16 cellular contexts compared by ENCODE assay signal in the genomic region with DNA sequence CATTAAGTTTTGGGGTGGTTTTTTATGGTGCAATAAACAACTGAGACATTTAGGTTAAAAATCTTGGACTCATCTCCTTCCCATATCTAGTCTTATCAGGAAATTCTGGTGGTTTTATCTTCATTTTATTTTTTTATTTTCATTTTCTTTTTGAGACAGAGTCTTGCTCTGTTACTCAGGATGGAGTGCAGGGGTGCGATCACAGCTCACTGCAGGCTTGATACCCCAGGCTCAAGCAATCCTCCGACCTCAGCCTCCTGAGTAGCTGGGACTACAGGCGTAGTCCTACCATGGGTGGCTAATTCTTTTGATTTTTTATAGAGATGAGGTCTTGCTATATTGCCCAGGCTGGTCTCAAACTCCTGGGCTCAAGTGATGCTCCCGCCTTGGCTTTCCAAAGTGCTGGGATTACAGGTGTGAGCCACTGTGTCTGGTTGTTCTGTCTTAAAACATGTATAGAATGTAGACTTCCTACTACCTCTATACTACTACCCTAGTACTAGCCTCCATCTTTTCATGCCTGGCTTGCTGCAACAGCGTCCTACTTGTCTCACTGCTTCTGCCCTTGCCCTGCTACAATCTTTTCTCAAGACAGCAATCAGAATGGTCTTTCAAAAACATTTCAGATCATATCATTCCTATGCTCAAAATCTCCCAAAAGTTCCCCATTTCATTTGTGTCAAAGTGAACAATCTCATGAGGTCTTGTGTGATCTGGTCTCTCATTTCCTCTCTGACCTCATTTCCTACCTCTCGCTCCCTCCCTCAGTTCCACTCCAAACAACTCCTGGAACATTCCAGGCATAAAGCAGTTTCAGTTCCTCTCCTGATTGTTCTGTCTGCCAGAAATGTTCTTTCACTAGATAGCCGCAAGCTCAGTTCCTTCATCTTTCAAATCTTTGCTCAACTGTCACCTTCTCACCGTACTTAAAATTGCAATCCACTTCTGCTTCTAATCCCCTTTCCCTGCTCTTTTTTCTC. TPM values are rescaled to one million over a fixed set of nuclear protein-coding genes. Genes with fewer than 3 reads are reported as not detected.
DNase-seq lines count a peak whose midpoint lies in the region; ATAC-seq, FAIRE-seq and TF ChIP-seq lines count a peak whose summit lies in the region.
"Had no signal": no experiment of that assay in that cellular context is flagged by ENCODE, and none has a peak within 500 bp of the region (broad histone marks: within the 10 kb centered on the region; RNA-seq: fewer than 3 reads in every experiment).

No MANE protein-coding gene starts in this region.

- DNase-seq in activated CD8-positive, alpha-beta memory T cell treated with anti-CD3 and anti-CD28 coated beads, Interleukin-2, amount 10 ng/mL, durations not matched to agents 7 days and 5 days, result no peak
- no peak for DNase-seq in activated CD8-positive, alpha-beta memory T cell treated with anti-CD3 and anti-CD28 coated beads, Interleukin-2, amount 50 U/mL, for 48 hours
- DNase-seq in OCI-M1 (lab: John Stamatoyannopoulos, UW), result peak; percentile 61
- peak; percentile 61 for DNase-seq in globus pallidus (ENCODE audit: low spot score)
- no peak for DNase-seq in stimulated activated naive B cell treated with anti-CD40 and anti-IgM and Interleukin-4, amounts not matched to agents 10 μg/mL and 1 μg/mL and 100 μg/mL, for 72 hours
- no peak for DNase-seq in H54 (ENCODE audit: insufficient read length, low spot score)
- DNase-seq in NCI-H1417 treated with DMSO at 0.1 percent for 48 hours (lab: John Stamatoyannopoulos, UW), result no peak
- DNase-seq: activated CD8-positive, alpha-beta T cell treated with anti-CD3 and anti-CD28 coated beads for 36 hours; activated gamma-delta T cell; brain microvascular endothelial cell; MG63; NCI-H2227 treated with DMSO at 0.1 percent for 48 hours; stimulated activated CD4-positive, alpha-beta T cell treated with anti-CD3 and anti-CD28 coated beads, Interleukin-12 subunit alpha, Interleukin-12 subunit beta, amount 100 ng/mL, for 4 hours had no signal

- no peaks in the 10 kb centered on the region for H3K9me3 Mint-ChIP-seq in activated CD8-positive, alpha-beta memory T cell treated with anti-CD3 and anti-CD28 coated beads, Interleukin-2, amount 10 ng/mL, durations not matched to agents 7 days and 5 days (ENCODE audit: low read depth)
- no peaks in the 10 kb centered on the region for H3K9me3 Mint-ChIP-seq in stimulated activated naive B cell treated with anti-CD40 and anti-IgM and Interleukin-4, amounts not matched to agents 10 μg/mL and 1 μg/mL and 100 μg/mL, for 72 hours
- H3K9me3 Mint-ChIP-seq: activated CD8-positive, alpha-beta T cell treated with anti-CD3 and anti-CD28 coated beads for 36 hours had no signal

- no peaks in the 10 kb centered on the region for H3K36me3 Mint-ChIP-seq in activated CD8-positive, alpha-beta memory T cell treated with anti-CD3 and anti-CD28 coated beads, Interleukin-2, amount 10 ng/mL, durations not matched to agents 7 days and 5 days
- H3K36me3 Mint-ChIP-seq in stimulated activated naive B cell treated with anti-CD40 and anti-IgM and Interleukin-4, amounts not matched to agents 10 μg/mL and 1 μg/mL and 100 μg/mL, for 72 hours, result no peaks in the 10 kb centered on the region

- H3K27me3 Mint-ChIP-seq in activated CD8-positive, alpha-beta memory T cell treated with anti-CD3 and anti-CD28 coated beads, Interleukin-2, amount 10 ng/mL, durations not matched to agents 7 days and 5 days, result peaks cover 44% of the 10 kb centered on the region
- peaks cover 11 to 20% of the 10 kb centered on the region in 2 donors for H3K27me3 Mint-ChIP-seq in stimulated activated naive B cell treated with anti-CD40 and anti-IgM and Interleukin-4, amounts not matched to agents 10 μg/mL and 1 μg/mL and 100 μg/mL, for 72 hours

- H3K27ac Mint-ChIP-seq in activated CD8-positive, alpha-beta memory T cell treated with anti-CD3 and anti-CD28 coated beads, Interleukin-2, amount 10 ng/mL, durations not matched to agents 7 days and 5 days, result no peak overlapping the region
- peak overlapping the region; percentile 60 for H3K27ac Mint-ChIP-seq in stimulated activated naive B cell treated with anti-CD40 and anti-IgM and Interleukin-4, amounts not matched to agents 10 μg/mL and 1 μg/mL and 100 μg/mL, for 72 hours
- H3K27ac Mint-ChIP-seq: activated CD8-positive, alpha-beta T cell treated with anti-CD3 and anti-CD28 coated beads for 36 hours had no signal

- FAIRE-seq in H54 (lab: Jason Lieb, UNC), result no peak
- FAIRE-seq: A549, urothelium cell line had no signal

- H3K4me1 Mint-ChIP-seq in activated CD8-positive, alpha-beta memory T cell treated with anti-CD3 and anti-CD28 coated beads, Interleukin-2, amount 10 ng/mL, durations not matched to agents 7 days and 5 days, result peaks cover 13% of the 10 kb centered on the region
- peaks cover 7 to 17% of the 10 kb centered on the region in 2 donors for H3K4me1 Mint-ChIP-seq in stimulated activated naive B cell treated with anti-CD40 and anti-IgM and Interleukin-4, amounts not matched to agents 10 μg/mL and 1 μg/mL and 100 μg/mL, for 72 hours

- ATAC-seq in activated CD8-positive, alpha-beta memory T cell treated with anti-CD3 and anti-CD28 coated beads, Interleukin-2, amount 10 ng/mL, durations not matched to agents 7 days and 5 days, result peak; percentile 23
- ATAC-seq in stimulated activated naive B cell treated with anti-CD40 and anti-IgM and Interleukin-4, amounts not matched to agents 10 μg/mL and 1 μg/mL and 100 μg/mL, for 72 hours (replicated peaks), result peak; percentile 50 to 73
- no peak for ATAC-seq in HG03097 (IDR thresholded peaks at IDR 0.05; ENCODE audit: low FRiP score, unreplicated experiment)
- ATAC-seq: A549; activated CD8-positive, alpha-beta T cell treated with anti-CD3 and anti-CD28 coated beads for 36 hours had no signal

- CTCF ChIA-PET in activated CD8-positive, alpha-beta memory T cell treated with anti-CD3 and anti-CD28 coated beads, Interleukin-2, amount 10 ng/mL, durations not matched to agents 7 days and 5 days (lab: Charles Lee), result interaction anchor here (1.0 kb wide), 1 partner anchor 15 kb away, joined by 3 read pairs; no protein-coding TSS in a partner anchor

- H3K4me3 Mint-ChIP-seq in activated CD8-positive, alpha-beta memory T cell treated with anti-CD3 and anti-CD28 coated beads, Interleukin-2, amount 10 ng/mL, durations not matched to agents 7 days and 5 days, result no peak overlapping the region
- H3K4me3 Mint-ChIP-seq in stimulated activated naive B cell treated with anti-CD40 and anti-IgM and Interleukin-4, amounts not matched to agents 10 μg/mL and 1 μg/mL and 100 μg/mL, for 72 hours, result peak overlapping the region in 1 of 2 donors; percentile 12
- H3K4me3 Mint-ChIP-seq: activated CD8-positive, alpha-beta T cell treated with anti-CD3 and anti-CD28 coated beads for 36 hours had no signal

- TF ChIP-seq POLR2A in H54 (IDR thresholded peaks at IDR 0.05; ENCODE audit: low read depth, low read length), result no peak

RNA-seq across cellular contexts. Expression of gene FCGR2A, which starts 5.9 kb away (rescaled TPM):
- under 1 TPM in 1 of 2 experiments, not detected in 1; 0.35 TPM for total RNA-seq in activated CD8-positive, alpha-beta memory T cell treated with anti-CD3 and anti-CD28 coated beads, Interleukin-2, amount 10 ng/mL, durations not matched to agents 7 days and 5 days
- total RNA-seq: activated CD8-positive, alpha-beta T cell treated with anti-CD3 and anti-CD28 coated beads for 36 hours had no signal

RNA-seq across cellular contexts. Expression of gene HSPA6, which starts 25.0 kb away (rescaled TPM):
- 1 to 10 TPM in 1 of 2 experiments, under 1 TPM in 1; 0.47 to 1.1 TPM for total RNA-seq in activated CD8-positive, alpha-beta memory T cell treated with anti-CD3 and anti-CD28 coated beads, Interleukin-2, amount 10 ng/mL, durations not matched to agents 7 days and 5 days

RNA-seq across cellular contexts. Expression of gene FCGR3A, which starts 50.2 kb away (rescaled TPM):
- 1 to 10 TPM in 1 of 2 experiments, under 1 TPM in 1; 0.61 to 1.6 TPM for total RNA-seq in activated CD8-positive, alpha-beta memory T cell treated with anti-CD3 and anti-CD28 coated beads, Interleukin-2, amount 10 ng/mL, durations not matched to agents 7 days and 5 days

Comparison
In these comparisons a context has a peak if more than half of its experiments do, and no peak if none do; other contexts are left out.
1. DNase-seq: peak in OCI-M1 (single experiment) and globus pallidus (single experiment); none in activated CD8-positive, alpha-beta memory T cell treated with anti-CD3 and anti-CD28 coated beads, Interleukin-2, amount 10 ng/mL, durations not matched to agents 7 days and 5 days (single experiment), activated CD8-positive, alpha-beta memory T cell treated with anti-CD3 and anti-CD28 coated beads, Interleukin-2, amount 50 U/mL, for 48 hours (single experiment), stimulated activated naive B cell treated with anti-CD40 and anti-IgM and Interleukin-4, amounts not matched to agents 10 μg/mL and 1 μg/mL and 100 μg/mL, for 72 hours (single experiment), H54 (single experiment) and NCI-H1417 treated with DMSO at 0.1 percent for 48 hours (single experiment).